1 cellular context compared by ENCODE assay signal in the genomic region with DNA sequence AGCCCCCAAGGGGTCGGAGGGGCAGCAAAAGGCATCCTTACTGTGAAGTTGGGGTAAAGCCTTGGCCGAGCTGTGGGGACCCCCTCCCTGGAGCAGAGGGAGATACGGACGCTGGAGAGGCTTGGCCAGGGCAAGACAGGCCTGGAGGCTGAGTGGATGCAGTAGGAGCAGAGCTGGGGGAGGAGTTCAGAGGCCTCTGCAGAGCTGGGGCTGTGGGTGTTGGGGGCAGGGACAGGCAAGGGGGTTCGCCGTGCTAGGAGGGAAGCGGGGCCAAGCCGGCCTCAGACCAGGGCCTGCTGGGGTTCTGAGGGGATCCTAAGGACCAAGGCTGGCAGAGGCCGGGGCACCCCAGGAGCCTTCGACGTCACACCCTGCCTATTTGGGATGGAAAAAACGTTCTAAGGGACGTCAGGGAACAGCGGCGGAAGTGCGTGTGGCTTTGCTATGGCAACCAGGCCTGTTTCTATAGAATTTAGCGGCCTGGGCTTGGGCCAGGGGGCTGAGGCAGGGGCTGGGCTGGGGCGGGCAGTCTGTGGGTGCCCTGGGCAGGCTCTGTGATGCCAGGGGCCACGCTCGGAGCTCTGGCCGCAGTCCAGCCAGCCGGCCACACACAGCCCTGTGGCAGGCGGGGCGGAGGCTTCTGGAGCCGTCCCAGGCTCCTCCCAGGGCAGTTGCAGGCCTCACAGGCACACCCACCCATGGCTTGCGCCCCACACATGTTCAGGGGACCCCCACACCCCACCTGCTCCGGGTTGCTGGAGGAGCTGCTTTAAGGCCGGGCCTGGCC.
A peak's percentile ranks its signal among the peaks of the same experiment; 100 is the strongest.
TF ChIP-seq lines count a peak whose summit lies in the region.

No MANE protein-coding gene starts in this region.

TF ChIP-seq in K562, 482 proteins besides CTCF, POLR2A, EP300 and RAD21:
- peak; percentile 43; the same call in 1 of the 2 replicates for TF ChIP-seq POLR2G (IDR thresholded peaks at IDR 0.05; ENCODE audit: low read depth, low read length)
- TF ChIP-seq RFX1 (IDR thresholded peaks at IDR 0.05), result no peak
